Comparison of ENCODE assay signal across 17 cellular contexts in the genomic region with DNA sequence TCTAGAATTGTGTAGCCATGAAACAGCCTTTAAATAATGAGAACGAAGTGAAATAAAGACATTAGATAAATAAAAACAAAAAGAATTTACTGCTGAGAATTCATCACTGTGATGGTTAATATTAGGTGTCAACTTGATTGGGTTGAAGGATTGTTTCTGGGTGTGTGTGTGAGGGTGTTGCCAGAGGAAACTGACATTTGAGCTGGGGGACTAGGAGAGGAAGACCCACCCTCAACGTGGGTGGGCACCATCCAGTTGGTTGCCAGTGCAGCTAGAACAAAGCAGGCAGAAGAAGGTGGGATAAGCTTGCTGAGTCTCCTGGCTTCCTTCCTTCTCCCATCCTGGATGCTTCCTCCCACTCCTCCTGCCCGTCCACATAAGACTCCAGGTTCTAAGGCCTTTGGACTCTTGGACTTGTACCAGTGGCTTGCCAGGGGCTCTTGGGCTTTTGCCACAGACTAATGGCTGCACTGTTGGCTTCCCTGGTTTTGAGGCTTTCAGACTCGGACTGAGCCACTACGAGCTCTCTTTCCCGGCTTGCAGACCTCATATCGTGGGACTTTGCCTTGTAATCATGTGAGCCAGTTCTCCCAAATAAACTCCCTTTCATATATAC. TPM values are rescaled to one million over a fixed set of nuclear protein-coding genes. Genes with fewer than 3 reads are reported as not detected.
DNase-seq lines count a peak whose midpoint lies in the region; ATAC-seq and TF ChIP-seq lines count a peak whose summit lies in the region.
"Had no signal": no experiment of that assay in that cellular context is flagged by ENCODE, and none has a peak within 500 bp of the region (broad histone marks: within the 10 kb centered on the region; RNA-seq: fewer than 3 reads in every experiment).

No MANE protein-coding gene starts in this region.

- no peaks in the 10 kb centered on the region for H3K27me3 Mint-ChIP-seq in WTC11 (ENCODE audit: low read depth)
- H3K27me3 Mint-ChIP-seq in neural progenitor cell (ENCODE audit: insufficient read depth, low read depth) = peaks cover 2% of the 10 kb centered on the region
- H3K27me3 Mint-ChIP-seq: CD8-positive, alpha-beta memory T cell had no signal

- H3K9me3 ChIP-seq in HEK293 (ENCODE audit: control insufficient read depth, insufficient read depth, low read depth, low read length) = no peaks in the 10 kb centered on the region
- H3K9me3 ChIP-seq in neural progenitor cell (ENCODE audit: low read depth) = peaks cover 5% of the 10 kb centered on the region
- H3K9me3 ChIP-seq in testis = no peaks in the 10 kb centered on the region

- H2AFZ ChIP-seq in neural progenitor cell (replicated peaks) = no peak overlapping the region
- H2AFZ ChIP-seq: GM23338 had no signal

- H3K27ac ChIP-seq in HEK293 (ENCODE audit: extremely low read depth, low read depth, low read length) = no peak overlapping the region
- H3K27ac ChIP-seq in neural progenitor cell = no peak overlapping the region
- no peak overlapping the region for H3K27ac ChIP-seq in testis
- no peak overlapping the region for H3K27ac ChIP-seq in substantia nigra (ENCODE audit: low read depth, low read length, poor library complexity, severe bottlenecking)
- H3K27ac ChIP-seq: BLaER1, HL-60 had no signal

- peaks cover 46% of the 10 kb centered on the region for H3K4me1 Mint-ChIP-seq in WTC11
- H3K4me1 Mint-ChIP-seq in neural progenitor cell = no peaks in the 10 kb centered on the region

- peaks cover 18% of the 10 kb centered on the region for H3K9me3 Mint-ChIP-seq in WTC11
- peaks cover 18% of the 10 kb centered on the region for H3K9me3 Mint-ChIP-seq in neural progenitor cell

- TF ChIP-seq CTCF in HEK293 (tag by site-specific recombination; IDR thresholded peaks at IDR 0.05) = no peak
- TF ChIP-seq CTCF in WTC11 (IDR thresholded peaks at IDR 0.05) = no peak
- no peak for TF ChIP-seq CTCF in neural progenitor cell (IDR thresholded peaks at IDR 0.05)
- TF ChIP-seq CTCF in testis (IDR thresholded peaks at IDR 0.05) = no peak

- no peaks in the 10 kb centered on the region for H3K27me3 ChIP-seq in neural progenitor cell
- H3K27me3 ChIP-seq in testis = no peaks in the 10 kb centered on the region
- H3K27me3 ChIP-seq: BLaER1 had no signal

- H3K4me1 ChIP-seq in HEK293 (ENCODE audit: control insufficient read depth, insufficient read depth, low read length) (no peaks in the 10 kb centered on the region), neural progenitor cell (peaks cover 15% of the 10 kb centered on the region), testis (no peaks in the 10 kb centered on the region)
- H3K4me1 ChIP-seq: BLaER1, Caco-2 had no signal

- H3K9ac ChIP-seq in neural progenitor cell = no peak overlapping the region
- H3K9ac ChIP-seq: BLaER1 had no signal

- H3K4me3 Mint-ChIP-seq in WTC11 (no peak overlapping the region), neural progenitor cell (no peak overlapping the region)
- H3K4me3 Mint-ChIP-seq: CD8-positive, alpha-beta memory T cell; GM23338; H9 had no signal

- H3K27ac Mint-ChIP-seq in WTC11 (peak overlapping the region; percentile 34; the same call in 1 of the 2 replicates), neural progenitor cell (peak overlapping the region; percentile 32)
- H3K27ac Mint-ChIP-seq: GM23338, H9 had no signal

- peaks cover 60% of the 10 kb centered on the region for H3K79me2 ChIP-seq in neural progenitor cell (ENCODE audit: low read depth)

- TF ChIP-seq POLR2A in testis (IDR thresholded peaks at IDR 0.05) = no peak

- WGBS in testis, 2 donors = 84 to 87% methylated on average over 7 of the region's 7 CpGs

- DNase-seq in WTC11 (ENCODE audit: low spot score) (no peak), left kidney (ENCODE audit: low read depth, low spot score) (peak; percentile 83), neural progenitor cell (ENCODE audit: low spot score) (peak; percentile 35), testis (no peak), substantia nigra (lab: John Stamatoyannopoulos, UW) (no peak)
- DNase-seq: 8988T; AML-193; Caco-2; CD8-positive, alpha-beta memory T cell; GF-D8; H9 had no signal

- peaks cover 16% of the 10 kb centered on the region for H3K36me3 Mint-ChIP-seq in WTC11
- H3K36me3 Mint-ChIP-seq in neural progenitor cell = peaks cover 8% of the 10 kb centered on the region

- H3K36me3 ChIP-seq in HEK293 (ENCODE audit: control insufficient read depth in 2 of 2, insufficient read depth in 1 of 2, low read length in 2 of 2) (no peaks in the 10 kb centered on the region), neural progenitor cell (no peaks in the 10 kb centered on the region), testis (ENCODE audit: low read depth, missing control alignments) (no peaks in the 10 kb centered on the region)

- ATAC-seq in WTC11 = no peak
- ATAC-seq in HG02588 (IDR thresholded peaks at IDR 0.05; ENCODE audit: unreplicated experiment) = no peak
- ATAC-seq in HG02852 (IDR thresholded peaks at IDR 0.05; ENCODE audit: unreplicated experiment) = no peak
- ATAC-seq: GM23338 had no signal

- POLR2A ChIA-PET in HEK293 (lab: Yijun Ruan, JAX) = no interaction called here
- POLR2A ChIA-PET in WTC11 (lab: Charles Lee) = no interaction called here

- H3K4me3 ChIP-seq in HEK293 (ENCODE audit: low read depth, low read length) (no peak overlapping the region), neural progenitor cell (no peak overlapping the region), testis (no peak overlapping the region)
- H3K4me3 ChIP-seq: BLaER1, GM23338 had no signal

- CTCF ChIA-PET in HEK293 (lab: Yijun Ruan, JAX) = interaction anchor here (1.5 kb wide), 1 partner anchor 21 kb away, joined by 7 read pairs; no protein-coding TSS in a partner anchor
- CTCF ChIA-PET in WTC11 (lab: Charles Lee) = interaction anchor here (1.2 to 1.3 kb wide), 2 partner anchors 73 to 91 kb away, joined by 3 read pairs; no protein-coding TSS in a partner anchor

- peaks cover 3% of the 10 kb centered on the region for H3F3A ChIP-seq in neural progenitor cell (ENCODE audit: low read depth)

- H4K20me1 ChIP-seq in neural progenitor cell (ENCODE audit: low read depth) = no peaks in the 10 kb centered on the region

- intact Hi-C loops in testis (cut with DNase I; ENCODE audit: low total_unique reads) = no loop called here

- H3K4me2 ChIP-seq in neural progenitor cell = no peak overlapping the region
- H3K4me2 ChIP-seq: BLaER1, GM23338 had no signal

TF ChIP-seq in HEK293, 187 proteins besides CTCF, POLR2A, EP300 and RAD21 (continues in another document):
- peak; percentile 29; the same call in 1 of the 2 replicates for TF ChIP-seq EGR2 (tag by site-specific recombination; IDR thresholded peaks at IDR 0.05; ENCODE audit: low read depth)

TF ChIP-seq in WTC11, 78 proteins besides CTCF, POLR2A, EP300 and RAD21 (continues in another document):
- no peak for TF ChIP-seq ETV6 (CRISPR knock-in tag; IDR thresholded peaks at IDR 0.05)
- TF ChIP-seq RELA (CRISPR knock-in tag; IDR thresholded peaks at IDR 0.05; ENCODE audit: borderline replicate concordance) = no peak
- no peak for TF ChIP-seq ZNF121 (CRISPR knock-in tag; IDR thresholded peaks at IDR 0.05)
- no peak for TF ChIP-seq TP53 (CRISPR knock-in tag; IDR thresholded peaks at IDR 0.05)
- TF ChIP-seq, protein P1, sequence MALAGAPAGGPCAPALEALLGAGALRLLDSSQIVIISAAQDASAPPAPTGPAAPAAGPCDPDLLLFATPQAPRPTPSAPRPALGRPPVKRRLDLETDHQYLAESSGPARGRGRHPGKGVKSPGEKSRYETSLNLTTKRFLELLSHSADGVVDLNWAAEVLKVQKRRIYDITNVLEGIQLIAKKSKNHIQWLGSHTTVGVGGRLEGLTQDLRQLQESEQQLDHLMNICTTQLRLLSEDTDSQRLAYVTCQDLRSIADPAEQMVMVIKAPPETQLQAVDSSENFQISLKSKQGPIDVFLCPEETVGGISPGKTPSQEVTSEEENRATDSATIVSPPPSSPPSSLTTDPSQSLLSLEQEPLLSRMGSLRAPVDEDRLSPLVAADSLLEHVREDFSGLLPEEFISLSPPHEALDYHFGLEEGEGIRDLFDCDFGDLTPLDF (CRISPR knock-in tag; IDR thresholded peaks at IDR 0.05) = no peak
- no peak for TF ChIP-seq GABPB1 (CRISPR knock-in tag; IDR thresholded peaks at IDR 0.05)
- TF ChIP-seq, protein P2, sequence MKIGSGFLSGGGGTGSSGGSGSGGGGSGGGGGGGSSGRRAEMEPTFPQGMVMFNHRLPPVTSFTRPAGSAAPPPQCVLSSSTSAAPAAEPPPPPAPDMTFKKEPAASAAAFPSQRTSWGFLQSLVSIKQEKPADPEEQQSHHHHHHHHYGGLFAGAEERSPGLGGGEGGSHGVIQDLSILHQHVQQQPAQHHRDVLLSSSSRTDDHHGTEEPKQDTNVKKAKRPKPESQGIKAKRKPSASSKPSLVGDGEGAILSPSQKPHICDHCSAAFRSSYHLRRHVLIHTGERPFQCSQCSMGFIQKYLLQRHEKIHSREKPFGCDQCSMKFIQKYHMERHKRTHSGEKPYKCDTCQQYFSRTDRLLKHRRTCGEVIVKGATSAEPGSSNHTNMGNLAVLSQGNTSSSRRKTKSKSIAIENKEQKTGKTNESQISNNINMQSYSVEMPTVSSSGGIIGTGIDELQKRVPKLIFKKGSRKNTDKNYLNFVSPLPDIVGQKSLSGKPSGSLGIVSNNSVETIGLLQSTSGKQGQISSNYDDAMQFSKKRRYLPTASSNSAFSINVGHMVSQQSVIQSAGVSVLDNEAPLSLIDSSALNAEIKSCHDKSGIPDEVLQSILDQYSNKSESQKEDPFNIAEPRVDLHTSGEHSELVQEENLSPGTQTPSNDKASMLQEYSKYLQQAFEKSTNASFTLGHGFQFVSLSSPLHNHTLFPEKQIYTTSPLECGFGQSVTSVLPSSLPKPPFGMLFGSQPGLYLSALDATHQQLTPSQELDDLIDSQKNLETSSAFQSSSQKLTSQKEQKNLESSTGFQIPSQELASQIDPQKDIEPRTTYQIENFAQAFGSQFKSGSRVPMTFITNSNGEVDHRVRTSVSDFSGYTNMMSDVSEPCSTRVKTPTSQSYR (CRISPR knock-in tag; IDR thresholded peaks at IDR 0.05) = no peak
- no peak for TF ChIP-seq OVOL2 (CRISPR knock-in tag; IDR thresholded peaks at IDR 0.05; ENCODE audit: borderline replicate concordance)
- TF ChIP-seq ZNF416 (CRISPR knock-in tag; IDR thresholded peaks at IDR 0.05) = no peak
- TF ChIP-seq, protein P3, sequence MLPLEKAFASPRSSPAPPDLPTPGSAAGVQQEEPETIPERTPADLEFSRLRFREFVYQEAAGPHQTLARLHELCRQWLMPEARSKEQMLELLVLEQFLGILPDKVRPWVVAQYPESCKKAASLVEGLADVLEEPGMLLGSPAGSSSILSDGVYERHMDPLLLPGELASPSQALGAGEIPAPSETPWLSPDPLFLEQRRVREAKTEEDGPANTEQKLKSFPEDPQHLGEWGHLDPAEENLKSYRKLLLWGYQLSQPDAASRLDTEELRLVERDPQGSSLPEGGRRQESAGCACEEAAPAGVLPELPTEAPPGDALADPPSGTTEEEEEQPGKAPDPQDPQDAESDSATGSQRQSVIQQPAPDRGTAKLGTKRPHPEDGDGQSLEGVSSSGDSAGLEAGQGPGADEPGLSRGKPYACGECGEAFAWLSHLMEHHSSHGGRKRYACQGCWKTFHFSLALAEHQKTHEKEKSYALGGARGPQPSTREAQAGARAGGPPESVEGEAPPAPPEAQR (CRISPR knock-in tag; IDR thresholded peaks at IDR 0.05) = no peak

RNA-seq across cellular contexts. Expression of a gene that starts 43.7 kb away (rescaled TPM):
- total RNA-seq in WTC11 (2021) = 87.5 to 104 TPM (median 89.1 TPM) in 3 replicates
- total RNA-seq in neural progenitor cell (ENCODE audit: low replicate concordance) = 38.4 and 74.0 TPM in 2 replicates
- total RNA-seq in testis = 10 to 100 TPM; 57.2 to 65.9 TPM
- polyA plus RNA-seq in testis (ENCODE audit: insufficient read depth, low read depth, low replicate concordance) = 51.0 TPM

Comparison
In these comparisons a context has a peak if more than half of its experiments do, and no peak if none do; other contexts are left out.
1. DNase-seq: peak in left kidney (single experiment) and neural progenitor cell (single experiment); none in WTC11 (single experiment), testis (single experiment) and substantia nigra (0 of 49).